34 cellular contexts compared by ENCODE assay signal in the genomic region with DNA sequence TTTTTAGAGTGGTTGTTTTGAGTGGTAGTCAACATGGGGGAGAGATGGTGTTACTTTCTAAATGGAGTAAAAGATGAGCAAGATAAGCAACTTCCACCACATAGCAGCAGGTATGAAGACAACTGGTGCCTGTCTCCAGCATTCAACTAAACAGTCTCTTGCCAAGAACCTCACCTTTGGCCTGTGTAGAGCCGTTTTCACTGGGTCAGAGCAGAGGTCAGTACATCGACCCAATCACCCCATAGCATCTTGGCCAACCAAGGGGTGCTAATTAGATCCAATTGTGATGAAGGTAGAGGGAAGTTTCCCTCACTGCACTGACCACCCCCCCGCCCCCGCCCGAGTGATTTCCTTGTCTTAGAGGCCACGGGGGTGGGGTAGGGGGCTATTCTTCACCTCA.
"Had no signal": no experiment of that assay in that cellular context is flagged by ENCODE, and none has a peak within 500 bp of the region (broad histone marks: within the 10 kb centered on the region; RNA-seq: fewer than 3 reads in every experiment).

No MANE protein-coding gene starts in this region.

- H3K36me3 Mint-ChIP-seq: activated CD4-positive, alpha-beta memory T cell treated with anti-CD3 and anti-CD28 coated beads for 36 hours; activated CD8-positive, alpha-beta memory T cell treated with anti-CD3 and anti-CD28 coated beads, Interleukin-2, amount 10 ng/mL, durations not matched to agents 7 days and 5 days; activated naive CD4-positive, alpha-beta T cell treated with anti-CD3 and anti-CD28 coated beads, Interleukin-2, amount 50 U/mL, for 24 hours; activated naive CD8-positive, alpha-beta T cell treated with anti-CD3 and anti-CD28 coated beads for 36 hours had no signal

- H3K27ac ChIP-seq: adrenal gland, ascending aorta, brain microvascular endothelial cell, coronary artery, foreskin keratinocyte, gastroesophageal sphincter had no signal

- H3K27me3 ChIP-seq: adrenal gland, ascending aorta, brain microvascular endothelial cell, dorsolateral prefrontal cortex, foreskin keratinocyte, gastroesophageal sphincter had no signal

- ATAC-seq: activated CD4-positive, alpha-beta T cell treated with anti-CD3 and anti-CD28 coated beads for 36 hours; activated CD8-positive, alpha-beta memory T cell treated with anti-CD3 and anti-CD28 coated beads, Interleukin-2, amount 10 ng/mL, durations not matched to agents 7 days and 5 days; activated CD8-positive, alpha-beta T cell treated with anti-CD3 and anti-CD28 coated beads, Interleukin-2, amount 10 ng/mL, durations not matched to agents 7 days and 5 days; activated naive CD8-positive, alpha-beta T cell treated with anti-CD3 and anti-CD28 coated beads, Interleukin-2, amount 50 U/mL, for 24 hours; esophagus mucosa; foreskin keratinocyte; gastroesophageal sphincter; T-helper 17 cell had no signal

- H3K4me1 Mint-ChIP-seq: activated CD4-positive, alpha-beta T cell treated with anti-CD3 and anti-CD28 coated beads for 36 hours; activated CD4-positive, alpha-beta T cell treated with anti-CD3 and anti-CD28 coated beads, Interleukin-2, amount 10 ng/mL, durations not matched to agents 24 days and 14 days; activated CD8-positive, alpha-beta memory T cell treated with anti-CD3 and anti-CD28 coated beads, Interleukin-2, amount 10 ng/mL, durations not matched to agents 7 days and 5 days; activated naive CD4-positive, alpha-beta T cell treated with anti-CD3 and anti-CD28 coated beads, Interleukin-2, amount 50 U/mL, for 24 hours; activated naive CD8-positive, alpha-beta T cell treated with anti-CD3 and anti-CD28 coated beads for 36 hours; activated naive CD8-positive, alpha-beta T cell treated with anti-CD3 and anti-CD28 coated beads, Interleukin-2, amount 50 U/mL, for 24 hours; central memory CD8-positive, alpha-beta T cell; T-helper 17 cell had no signal

- H3K9me3 ChIP-seq: adrenal gland, ascending aorta, gastroesophageal sphincter had no signal

- H3K27ac Mint-ChIP-seq: activated CD4-positive, alpha-beta memory T cell treated with anti-CD3 and anti-CD28 coated beads for 36 hours; activated CD4-positive, alpha-beta T cell treated with anti-CD3 and anti-CD28 coated beads for 36 hours; activated CD4-positive, alpha-beta T cell treated with anti-CD3 and anti-CD28 coated beads, Interleukin-2, amount 10 ng/mL, durations not matched to agents 24 days and 14 days; activated CD8-positive, alpha-beta memory T cell treated with anti-CD3 and anti-CD28 coated beads, Interleukin-2, amount 10 ng/mL, durations not matched to agents 7 days and 5 days; activated CD8-positive, alpha-beta T cell treated with anti-CD3 and anti-CD28 coated beads, Interleukin-2, amount 10 ng/mL, durations not matched to agents 7 days and 5 days; activated naive CD4-positive, alpha-beta T cell treated with anti-CD3 and anti-CD28 coated beads for 36 hours; activated naive CD4-positive, alpha-beta T cell treated with anti-CD3 and anti-CD28 coated beads, Interleukin-2, amount 50 U/mL, for 24 hours; activated naive CD8-positive, alpha-beta T cell treated with anti-CD3 and anti-CD28 coated beads for 36 hours; activated naive CD8-positive, alpha-beta T cell treated with anti-CD3 and anti-CD28 coated beads, Interleukin-2, amount 50 U/mL, for 24 hours; activated T-helper 1 cell treated with anti-CD3 and anti-CD28 coated beads, Interleukin-12 subunit alpha, Interleukin-12 subunit beta, Interleukin-2, Interleukin-4 antibody, amounts not matched to agents 30 ng/mL and 10 ng/mL and 1 ng/mL, durations not matched to agents 14 hours and 24 hours and 36 hours; activated T-helper 2 cell treated with anti-CD3 and anti-CD28 coated beads, Interferon-gamma antibody, Interleukin-2, Interleukin-4, amounts not matched to agents 10 μg/mL and 5 μg/mL and 100 μg/mL, durations not matched to agents 14 hours and 24 hours and 36 hours; dendritic cell treated with granulocyte-macrophage colony-stimulating factor and Interleukin-4, amounts not matched to agents 40 ng/mL and 50 ng/mL, for 4 days; endodermal cell; T-helper 17 cell; T-helper 2 cell treated with Interferon-gamma antibody and Interleukin-4, amounts not matched to agents 5 μg/mL and 100 μg/mL, for 36 hours had no signal

- H3K27me3 Mint-ChIP-seq: activated CD8-positive, alpha-beta memory T cell treated with anti-CD3 and anti-CD28 coated beads, Interleukin-2, amount 10 ng/mL, durations not matched to agents 7 days and 5 days had no signal

- DNase-seq: activated CD4-positive, alpha-beta memory T cell treated with anti-CD3 and anti-CD28 coated beads for 36 hours; activated CD4-positive, alpha-beta T cell treated with anti-CD3 and anti-CD28 coated beads for 36 hours; activated CD4-positive, alpha-beta T cell treated with anti-CD3 and anti-CD28 coated beads, Interleukin-2, amount 10 ng/mL, durations not matched to agents 24 days and 14 days; activated CD4-positive, CD25-positive, alpha-beta regulatory T cell; activated CD4-positive, CD25-positive, alpha-beta regulatory T cell treated with anti-CD3 and anti-CD28 coated beads, Interleukin-2, amount 50 U/mL, for 72 hours; activated CD8-positive, alpha-beta memory T cell treated with anti-CD3 and anti-CD28 coated beads, Interleukin-2, amount 10 ng/mL, durations not matched to agents 7 days and 5 days; activated CD8-positive, alpha-beta memory T cell treated with anti-CD3 and anti-CD28 coated beads, Interleukin-2, amount 50 U/mL, for 4 hours; activated CD8-positive, alpha-beta T cell treated with anti-CD3 and anti-CD28 coated beads, Interleukin-2, amount 10 ng/mL, durations not matched to agents 7 days and 5 days; activated effector memory CD4-positive, alpha-beta T cell treated with anti-CD3 and anti-CD28 coated beads, Interleukin-2, amount 50 U/mL, for 16 hours; activated naive CD4-positive, alpha-beta T cell treated with anti-CD3 and anti-CD28 coated beads for 36 hours; activated naive CD8-positive, alpha-beta T cell treated with anti-CD3 and anti-CD28 coated beads for 36 hours; activated naive CD8-positive, alpha-beta T cell treated with anti-CD3 and anti-CD28 coated beads, Interleukin-2, amount 50 U/mL, for 24 hours; activated T-cell treated with anti-CD3 and anti-CD28 coated beads, Interleukin-2, amount 50 U/mL, for 1 hour; activated T-cell treated with anti-CD3 and anti-CD28 coated beads, Interleukin-2, amount 50 U/mL, for 48 hours; adrenal gland; brain microvascular endothelial cell; dorsolateral prefrontal cortex; effector memory CD4-positive, alpha-beta T cell; foreskin keratinocyte; T-helper 1 cell; T-helper 17 cell; T1000 had no signal

- H3K9me3 Mint-ChIP-seq: activated CD4-positive, alpha-beta memory T cell treated with anti-CD3 and anti-CD28 coated beads for 36 hours; activated CD4-positive, alpha-beta T cell treated with anti-CD3 and anti-CD28 coated beads, Interleukin-2, amount 10 ng/mL, durations not matched to agents 24 days and 14 days; activated naive CD4-positive, alpha-beta T cell treated with anti-CD3 and anti-CD28 coated beads for 36 hours; activated naive CD4-positive, alpha-beta T cell treated with anti-CD3 and anti-CD28 coated beads, Interleukin-2, amount 50 U/mL, for 24 hours; activated naive CD8-positive, alpha-beta T cell treated with anti-CD3 and anti-CD28 coated beads for 36 hours; activated naive CD8-positive, alpha-beta T cell treated with anti-CD3 and anti-CD28 coated beads, Interleukin-2, amount 50 U/mL, for 24 hours; activated T-helper 1 cell treated with anti-CD3 and anti-CD28 coated beads, Interleukin-12 subunit alpha, Interleukin-12 subunit beta, Interleukin-2, Interleukin-4 antibody, amounts not matched to agents 30 ng/mL and 10 ng/mL and 1 ng/mL, durations not matched to agents 14 hours and 24 hours and 36 hours; activated T-helper 2 cell treated with anti-CD3 and anti-CD28 coated beads, Interferon-gamma antibody, Interleukin-2, Interleukin-4, amounts not matched to agents 10 μg/mL and 5 μg/mL and 100 μg/mL, durations not matched to agents 14 hours and 24 hours and 36 hours; dendritic cell treated with granulocyte-macrophage colony-stimulating factor and Interleukin-4, amounts not matched to agents 40 ng/mL and 50 ng/mL, for 4 days; endodermal cell; T-helper 2 cell treated with Interferon-gamma antibody and Interleukin-4, amounts not matched to agents 5 μg/mL and 100 μg/mL, for 36 hours had no signal

- H3K4me3 Mint-ChIP-seq: activated CD4-positive, alpha-beta memory T cell treated with anti-CD3 and anti-CD28 coated beads for 36 hours; activated CD4-positive, alpha-beta T cell treated with anti-CD3 and anti-CD28 coated beads for 36 hours; activated CD4-positive, alpha-beta T cell treated with anti-CD3 and anti-CD28 coated beads, Interleukin-2, amount 10 ng/mL, durations not matched to agents 24 days and 14 days; activated CD8-positive, alpha-beta memory T cell treated with anti-CD3 and anti-CD28 coated beads, Interleukin-2, amount 10 ng/mL, durations not matched to agents 7 days and 5 days; activated CD8-positive, alpha-beta T cell treated with anti-CD3 and anti-CD28 coated beads, Interleukin-2, amount 10 ng/mL, durations not matched to agents 7 days and 5 days; activated naive CD4-positive, alpha-beta T cell treated with anti-CD3 and anti-CD28 coated beads for 36 hours; activated naive CD4-positive, alpha-beta T cell treated with anti-CD3 and anti-CD28 coated beads, Interleukin-2, amount 50 U/mL, for 24 hours; activated naive CD8-positive, alpha-beta T cell treated with anti-CD3 and anti-CD28 coated beads for 36 hours; activated naive CD8-positive, alpha-beta T cell treated with anti-CD3 and anti-CD28 coated beads, Interleukin-2, amount 50 U/mL, for 24 hours; activated T-helper 1 cell treated with anti-CD3 and anti-CD28 coated beads, Interleukin-12 subunit alpha, Interleukin-12 subunit beta, Interleukin-2, Interleukin-4 antibody, amounts not matched to agents 30 ng/mL and 10 ng/mL and 1 ng/mL, durations not matched to agents 14 hours and 24 hours and 36 hours; central memory CD8-positive, alpha-beta T cell; dendritic cell treated with granulocyte-macrophage colony-stimulating factor and Interleukin-4, amounts not matched to agents 40 ng/mL and 50 ng/mL, for 4 days; endodermal cell; T-helper 17 cell; T-helper 2 cell treated with Interferon-gamma antibody and Interleukin-4, amounts not matched to agents 5 μg/mL and 100 μg/mL, for 36 hours had no signal

- H3K4me3 ChIP-seq: adrenal gland, ascending aorta, coronary artery, dorsolateral prefrontal cortex, gastroesophageal sphincter had no signal

- FAIRE-seq: bronchial epithelial cell had no signal

- H3K36me3 ChIP-seq: adrenal gland, ascending aorta, brain microvascular endothelial cell, gastroesophageal sphincter had no signal
